In the genomic region with DNA sequence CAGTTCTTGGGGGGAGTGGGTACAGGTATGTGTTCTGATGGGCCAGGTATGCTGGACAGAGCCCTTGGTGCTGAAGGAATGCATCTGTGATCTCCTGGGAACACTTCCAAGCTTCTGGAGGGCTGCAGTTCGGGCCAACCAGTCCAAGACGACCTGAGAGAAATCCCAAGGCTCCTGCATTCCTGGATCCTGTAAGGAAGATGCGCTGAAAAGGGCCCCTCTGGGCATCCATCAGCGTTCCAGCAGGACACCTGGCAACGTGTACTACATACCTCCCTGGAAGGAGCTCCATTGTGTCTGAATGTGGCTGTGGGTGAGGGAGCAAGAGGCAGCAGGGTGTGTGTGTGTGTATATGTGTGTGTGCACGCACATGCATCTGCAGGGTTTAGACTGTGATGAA, we compare ENCODE assay signal across 22 cellular contexts.
A peak's percentile ranks its signal among the peaks of the same experiment; 100 is the strongest.
DNase-seq lines count a peak whose midpoint lies in the region; ATAC-seq and TF ChIP-seq lines count a peak whose summit lies in the region.
"Had no signal": no experiment of that assay in that cellular context is flagged by ENCODE, and none has a peak within 500 bp of the region (broad histone marks: within the 10 kb centered on the region; RNA-seq: fewer than 3 reads in every experiment).

No MANE protein-coding gene starts in this region.

- H3K4me3 Mint-ChIP-seq in activated CD8-positive, alpha-beta T cell treated with anti-CD3 and anti-CD28 coated beads, Interleukin-2, amount 10 ng/mL, durations not matched to agents 7 days and 5 days: no peak overlapping the region
- H3K4me3 Mint-ChIP-seq: CD14-positive monocyte; CD4-positive, alpha-beta memory T cell; CD4-positive, CD25-positive, alpha-beta regulatory T cell; CD8-positive, alpha-beta memory T cell had no signal

- TF ChIP-seq CTCF in spleen (IDR thresholded peaks at IDR 0.05 in 8 of 11, conservative IDR thresholded peaks at IDR 0.05 in 3 of 11) (no peak), right atrium auricular region (IDR thresholded peaks at IDR 0.05) (no peak)

- no peak overlapping the region for H3K27ac Mint-ChIP-seq in activated CD8-positive, alpha-beta T cell treated with anti-CD3 and anti-CD28 coated beads, Interleukin-2, amount 10 ng/mL, durations not matched to agents 7 days and 5 days
- H3K27ac Mint-ChIP-seq: CD4-positive, alpha-beta memory T cell; CD4-positive, CD25-positive, alpha-beta regulatory T cell had no signal

- H3K27me3 ChIP-seq in spleen (replicated peaks in 1 of 7) (no peaks in the 10 kb centered on the region), right atrium auricular region (no peaks in the 10 kb centered on the region)
- H3K27me3 ChIP-seq: BE2C, BLaER1 had no signal

- no peak for TF ChIP-seq POLR2A in spleen (IDR thresholded peaks at IDR 0.05)

- no peak for TF ChIP-seq RAD21 in Ishikawa (IDR thresholded peaks at IDR 0.05; ENCODE audit: low read depth)

- no peaks in the 10 kb centered on the region for H3K27me3 Mint-ChIP-seq in activated CD8-positive, alpha-beta T cell treated with anti-CD3 and anti-CD28 coated beads, Interleukin-2, amount 10 ng/mL, durations not matched to agents 7 days and 5 days (ENCODE audit: low read depth)
- H3K27me3 Mint-ChIP-seq: CD4-positive, CD25-positive, alpha-beta regulatory T cell had no signal

- H3K4me1 Mint-ChIP-seq in activated CD8-positive, alpha-beta T cell treated with anti-CD3 and anti-CD28 coated beads, Interleukin-2, amount 10 ng/mL, durations not matched to agents 7 days and 5 days (ENCODE audit: low read depth): no peaks in the 10 kb centered on the region
- H3K4me1 Mint-ChIP-seq: CD4-positive, alpha-beta memory T cell; CD4-positive, CD25-positive, alpha-beta regulatory T cell; CD8-positive, alpha-beta memory T cell had no signal

- intact Hi-C loops in spleen (cut with DNase I; ENCODE audit: low total_unique reads): no loop called here

- H3K4me1 ChIP-seq in spleen (no peaks in the 10 kb centered on the region), right atrium auricular region (peaks cover 0 to 2% of the 10 kb centered on the region in 2 donors)
- H3K4me1 ChIP-seq: BE2C had no signal

- TF ChIP-seq EP300 in Ishikawa (IDR thresholded peaks at IDR 0.05; ENCODE audit: borderline replicate concordance): no peak

- H3K27ac ChIP-seq in spleen (no peak overlapping the region), right atrium auricular region (no peak overlapping the region)
- H3K27ac ChIP-seq: BLaER1 had no signal

- H3K9me3 ChIP-seq in spleen (no peaks in the 10 kb centered on the region), right atrium auricular region (no peaks in the 10 kb centered on the region)
- H3K9me3 ChIP-seq: BE2C, BLaER1 had no signal

- POLR2A ChIA-PET in activated CD8-positive, alpha-beta T cell treated with anti-CD3 and anti-CD28 coated beads, Interleukin-2, amount 10 ng/mL, durations not matched to agents 7 days and 5 days (lab: Charles Lee): interaction anchor here (0.6 kb wide), 1 partner anchor 356 kb away, joined by 3 read pairs; no protein-coding TSS in a partner anchor

- no peaks in the 10 kb centered on the region for H3K9me3 Mint-ChIP-seq in activated CD8-positive, alpha-beta T cell treated with anti-CD3 and anti-CD28 coated beads, Interleukin-2, amount 10 ng/mL, durations not matched to agents 7 days and 5 days (ENCODE audit: insufficient read depth)
- H3K9me3 Mint-ChIP-seq: CD4-positive, alpha-beta memory T cell; CD8-positive, alpha-beta memory T cell had no signal

- DNase-seq in spleen (peak; percentile 31), hepatic stellate cell (ENCODE audit: low spot score) (no peak), right atrium auricular region (ENCODE audit: low spot score) (no peak)
- no peak for DNase-seq in activated CD8-positive, alpha-beta T cell treated with anti-CD3 and anti-CD28 coated beads, Interleukin-2, amount 10 ng/mL, durations not matched to agents 7 days and 5 days
- DNase-seq: 8988T; ACHN; BE2C; C1 segment of cervical spinal cord; CD4-positive, alpha-beta memory T cell; CD4-positive, CD25-positive, alpha-beta regulatory T cell; CD8-positive, alpha-beta memory T cell; COR-L47; DMS 273 treated with DMSO at 0.1 percent for 48 hours; DMS153; DMS53; DMS79; DND-41; EL; GF-D8 had no signal

- CTCF ChIA-PET in activated CD8-positive, alpha-beta T cell treated with anti-CD3 and anti-CD28 coated beads, Interleukin-2, amount 10 ng/mL, durations not matched to agents 7 days and 5 days (lab: Charles Lee): no interaction called here

- H3K36me3 Mint-ChIP-seq in activated CD8-positive, alpha-beta T cell treated with anti-CD3 and anti-CD28 coated beads, Interleukin-2, amount 10 ng/mL, durations not matched to agents 7 days and 5 days (ENCODE audit: low read depth): no peaks in the 10 kb centered on the region
- H3K36me3 Mint-ChIP-seq: CD14-positive monocyte; CD4-positive, alpha-beta memory T cell; CD4-positive, CD25-positive, alpha-beta regulatory T cell; CD8-positive, alpha-beta memory T cell had no signal

- no peak for ATAC-seq in activated CD8-positive, alpha-beta T cell treated with anti-CD3 and anti-CD28 coated beads, Interleukin-2, amount 10 ng/mL, durations not matched to agents 7 days and 5 days

- no peak overlapping the region for H3K4me3 ChIP-seq in spleen
- no peak overlapping the region for H3K4me3 ChIP-seq in right atrium auricular region
- H3K4me3 ChIP-seq: BLaER1 had no signal

- WGBS in spleen, 5 donors: 74 to 92% (median 79%) methylated on average over 6 of the region's 6 CpGs

- H3K36me3 ChIP-seq in spleen: no peaks in the 10 kb centered on the region
- H3K36me3 ChIP-seq in right atrium auricular region: no peaks in the 10 kb centered on the region
- H3K36me3 ChIP-seq: BE2C, BLaER1 had no signal

TF ChIP-seq in Ishikawa, 13 proteins besides CTCF, POLR2A, EP300 and RAD21:
- peak; percentile 72 for TF ChIP-seq REST (IDR thresholded peaks at IDR 0.05; ENCODE audit: low read depth)
- TF ChIP-seq TEAD4 (IDR thresholded peaks at IDR 0.05): 0 out of 2 replicates have a peak, but pooled peaks have one; percentile 26
- no peak for TF ChIP-seq TCF12 (IDR thresholded peaks at IDR 0.05; ENCODE audit: low read depth)
